In the genomic region with DNA sequence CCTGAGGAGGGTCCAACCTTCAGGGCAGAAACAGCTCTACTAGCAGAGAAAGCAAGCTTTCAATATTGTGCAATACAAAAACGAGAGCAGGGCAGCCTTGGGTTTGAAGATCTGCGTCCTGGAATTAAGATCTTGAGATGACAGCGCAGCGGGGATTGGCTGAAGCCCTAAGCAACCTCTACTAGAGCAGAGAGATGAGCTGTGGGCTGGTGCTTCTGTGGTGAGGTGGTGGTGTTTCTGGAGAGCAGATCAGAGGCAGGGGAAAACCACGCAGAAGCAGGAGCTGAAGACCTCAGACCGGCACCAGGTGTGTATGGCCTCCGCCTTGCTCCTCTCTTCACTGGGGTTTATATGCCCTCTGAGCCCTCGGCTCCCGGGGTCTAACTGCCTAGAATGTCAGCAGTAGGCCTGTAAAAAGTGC, we compare ENCODE assay signal across 8 cellular contexts. TPM values are rescaled to one million over a fixed set of nuclear protein-coding genes. Genes with fewer than 3 reads are reported as not detected.
DNase-seq lines count a peak whose midpoint lies in the region; ATAC-seq and TF ChIP-seq lines count a peak whose summit lies in the region.

No MANE protein-coding gene starts in this region.

- intact Hi-C loops in activated CD4-positive, alpha-beta T cell treated with anti-CD3 and anti-CD28 coated beads, Interleukin-2, amount 10 ng/mL, durations not matched to agents 24 days and 14 days (cut with micrococcal nuclease), result loop anchor here (1.0 to 5.0 kb wide), 6 partner anchors 12 to 564 kb away; partner anchors contain the start of genes C1orf74, TRAF3IP3 and UTP25

- no peak overlapping the region for H3K4me3 Mint-ChIP-seq in activated CD4-positive, alpha-beta T cell treated with anti-CD3 and anti-CD28 coated beads, Interleukin-2, amount 10 ng/mL, durations not matched to agents 24 days and 14 days

- CTCF ChIA-PET in HEK293T (lab: Yijun Ruan, JAX), result no interaction called here

- H3K27ac Mint-ChIP-seq in activated CD4-positive, alpha-beta T cell treated with anti-CD3 and anti-CD28 coated beads, Interleukin-2, amount 10 ng/mL, durations not matched to agents 24 days and 14 days, result no peak overlapping the region

- POLR2A ChIA-PET in HEK293T (lab: Yijun Ruan, JAX), result no interaction called here

- H3K27me3 Mint-ChIP-seq in activated CD4-positive, alpha-beta T cell treated with anti-CD3 and anti-CD28 coated beads, Interleukin-2, amount 10 ng/mL, durations not matched to agents 24 days and 14 days, result no peaks in the 10 kb centered on the region

- peaks cover 43% of the 10 kb centered on the region for H3K4me1 Mint-ChIP-seq in activated CD4-positive, alpha-beta T cell treated with anti-CD3 and anti-CD28 coated beads, Interleukin-2, amount 10 ng/mL, durations not matched to agents 24 days and 14 days

- peak; percentile 78 for ATAC-seq in HG03139 (IDR thresholded peaks at IDR 0.05; ENCODE audit: unreplicated experiment)

- DNase-seq in GM19238 (ENCODE audit: insufficient read length, low spot score) (peak; percentile 55), germinal center (ENCODE audit: low spot score) (peak; percentile 24), COR-L47 (lab: John Stamatoyannopoulos, UW) (no peak), HEK293T (ENCODE audit: extremely low spot score) (no peak), NCI-H187 treated with DMSO at 0.1 percent for 48 hours (lab: John Stamatoyannopoulos, UW) (no peak)
- peak; percentile 96 for DNase-seq in activated CD4-positive, alpha-beta T cell treated with anti-CD3 and anti-CD28 coated beads, Interleukin-2, amount 10 ng/mL, durations not matched to agents 24 days and 14 days
- peak; percentile 58 for DNase-seq in stimulated activated CD8-positive, alpha-beta memory T cell treated with anti-CD3 and anti-CD28 coated beads, Interleukin-15, amount 100 ng/mL, for 1 hour (ENCODE audit: low read depth)

- peaks cover 35% of the 10 kb centered on the region for H3K36me3 Mint-ChIP-seq in activated CD4-positive, alpha-beta T cell treated with anti-CD3 and anti-CD28 coated beads, Interleukin-2, amount 10 ng/mL, durations not matched to agents 24 days and 14 days (ENCODE audit: low read depth)

- no peaks in the 10 kb centered on the region for H3K9me3 Mint-ChIP-seq in activated CD4-positive, alpha-beta T cell treated with anti-CD3 and anti-CD28 coated beads, Interleukin-2, amount 10 ng/mL, durations not matched to agents 24 days and 14 days

TF ChIP-seq in HEK293T, 16 proteins besides CTCF, POLR2A, EP300 and RAD21:
- TF ChIP-seq NFRKB (IDR thresholded peaks at IDR 0.05) (no peak), HDGF (IDR thresholded peaks at IDR 0.05; ENCODE audit: borderline replicate concordance) (no peak), LEF1 (IDR thresholded peaks at IDR 0.05; ENCODE audit: borderline replicate concordance) (no peak), FOXA1 (IDR thresholded peaks at IDR 0.05) (no peak), BHLHE40 (IDR thresholded peaks at IDR 0.05; ENCODE audit: borderline replicate concordance) (no peak), TARDBP (IDR thresholded peaks at IDR 0.05) (no peak), FOXM1 (IDR thresholded peaks at IDR 0.05; ENCODE audit: borderline replicate concordance) (no peak), ELF4 (IDR thresholded peaks at IDR 0.05) (no peak), FOXK2 (IDR thresholded peaks at IDR 0.05) (no peak), L3MBTL2 (conservative IDR thresholded peaks at IDR 0.05) (no peak), SUZ12 (IDR thresholded peaks at IDR 0.05) (no peak)
- TF ChIP-seq, protein P1, sequence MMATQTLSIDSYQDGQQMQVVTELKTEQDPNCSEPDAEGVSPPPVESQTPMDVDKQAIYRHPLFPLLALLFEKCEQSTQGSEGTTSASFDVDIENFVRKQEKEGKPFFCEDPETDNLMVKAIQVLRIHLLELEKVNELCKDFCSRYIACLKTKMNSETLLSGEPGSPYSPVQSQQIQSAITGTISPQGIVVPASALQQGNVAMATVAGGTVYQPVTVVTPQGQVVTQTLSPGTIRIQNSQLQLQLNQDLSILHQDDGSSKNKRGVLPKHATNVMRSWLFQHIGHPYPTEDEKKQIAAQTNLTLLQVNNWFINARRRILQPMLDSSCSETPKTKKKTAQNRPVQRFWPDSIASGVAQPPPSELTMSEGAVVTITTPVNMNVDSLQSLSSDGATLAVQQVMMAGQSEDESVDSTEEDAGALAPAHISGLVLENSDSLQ (IDR thresholded peaks at IDR 0.05), result no peak
TF ChIP-seq in HEK293T: peak in this region for 0.

RNA-seq across cellular contexts. Expression of gene TRAF3IP3, which starts 12.5 kb away (rescaled TPM):
- 392 and 394 TPM in 2 replicates for total RNA-seq in activated CD4-positive, alpha-beta T cell treated with anti-CD3 and anti-CD28 coated beads, Interleukin-2, amount 10 ng/mL, durations not matched to agents 24 days and 14 days

RNA-seq across cellular contexts. Expression of gene C1orf74, which starts 16.0 kb away (rescaled TPM):
- total RNA-seq in activated CD4-positive, alpha-beta T cell treated with anti-CD3 and anti-CD28 coated beads, Interleukin-2, amount 10 ng/mL, durations not matched to agents 24 days and 14 days, result 2.4 and 3.2 TPM in 2 replicates

RNA-seq across cellular contexts. Expression of gene IRF6, which starts 37.6 kb away (rescaled TPM):
- total RNA-seq in activated CD4-positive, alpha-beta T cell treated with anti-CD3 and anti-CD28 coated beads, Interleukin-2, amount 10 ng/mL, durations not matched to agents 24 days and 14 days, result 0.07 TPM in 1 of 2 replicates, not detected in the other

RNA-seq across cellular contexts. Expression of gene UTP25, which starts 59.4 kb away (rescaled TPM):
- 17.2 and 17.6 TPM in 2 replicates for total RNA-seq in activated CD4-positive, alpha-beta T cell treated with anti-CD3 and anti-CD28 coated beads, Interleukin-2, amount 10 ng/mL, durations not matched to agents 24 days and 14 days

Comparison
In these comparisons a context has a peak if more than half of its experiments do, and no peak if none do; other contexts are left out.
1. DNase-seq: peak in GM19238 (single experiment), activated CD4-positive, alpha-beta T cell treated with anti-CD3 and anti-CD28 coated beads, Interleukin-2, amount 10 ng/mL, durations not matched to agents 24 days and 14 days (single experiment), germinal center (single experiment) and stimulated activated CD8-positive, alpha-beta memory T cell treated with anti-CD3 and anti-CD28 coated beads, Interleukin-15, amount 100 ng/mL, for 1 hour (single experiment); none in COR-L47 (single experiment), HEK293T (single experiment) and NCI-H187 treated with DMSO at 0.1 percent for 48 hours (single experiment).